Comparison of ENCODE assay signal across 1 cellular context in the genomic region with DNA sequence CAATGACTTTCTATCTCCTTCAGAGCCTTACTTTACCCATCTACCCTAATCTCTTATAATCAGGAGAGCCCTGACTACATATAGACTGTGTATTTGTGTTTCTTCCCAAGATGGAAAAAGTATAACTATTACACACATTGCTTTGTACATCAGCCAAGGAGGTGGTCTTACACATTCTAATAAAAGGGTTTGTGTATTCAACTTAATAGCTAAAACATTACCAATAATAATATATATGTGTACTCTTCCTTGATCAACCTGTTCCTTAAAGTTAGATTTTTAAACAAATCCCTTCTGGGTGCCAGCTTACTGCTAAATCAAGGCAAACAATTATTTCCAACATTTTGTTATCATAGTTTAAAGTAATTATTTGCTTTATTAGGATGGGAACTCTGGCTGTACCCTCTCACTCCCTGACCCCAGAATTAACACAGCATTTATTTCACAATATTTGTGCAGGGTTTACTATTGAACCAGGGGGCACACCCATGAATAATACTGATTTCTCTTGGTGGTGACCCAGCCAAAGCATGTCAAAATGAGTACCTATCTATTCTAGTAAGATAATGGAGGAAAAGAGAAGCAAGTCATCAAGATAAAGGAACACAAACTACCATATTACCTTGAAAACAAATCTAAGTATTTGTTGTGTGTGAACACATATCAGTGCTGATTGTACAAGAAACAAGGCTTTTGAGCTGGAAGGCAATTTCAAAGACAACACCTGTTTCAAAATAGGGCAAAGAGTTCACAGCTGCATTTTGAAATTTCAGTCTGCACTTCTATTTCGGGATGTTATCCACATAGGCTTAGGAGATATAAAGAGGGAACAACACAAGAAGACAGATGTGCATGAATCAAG.
A peak's percentile ranks its signal among the peaks of the same experiment; 100 is the strongest.
TF ChIP-seq lines count a peak whose summit lies in the region.

No MANE protein-coding gene starts in this region.

TF ChIP-seq in K562, 482 proteins besides CTCF, POLR2A, EP300 and RAD21:
- TF ChIP-seq SMARCA4 (IDR thresholded peaks at IDR 0.05) (no peak), GTF2E2 (tag; IDR thresholded peaks at IDR 0.05) (no peak), ZNF79 (CRISPR knock-in tag; IDR thresholded peaks at IDR 0.05; ENCODE audit: low read depth) (0 out of 2 replicates have a peak, but pooled peaks have one; percentile 31), IFI16 (CRISPR knock-in tag; IDR thresholded peaks at IDR 0.05) (no peak; the same call in 1 of the 2 replicates), WHSC1 (IDR thresholded peaks at IDR 0.05; ENCODE audit: low read length) (no peak), GTF2F1 (IDR thresholded peaks at IDR 0.05; ENCODE audit: low read depth, low read length) (no peak), ETS2 (tag; IDR thresholded peaks at IDR 0.05; ENCODE audit: borderline replicate concordance, poor library complexity, severe bottlenecking) (no peak), ZNF324 (CRISPR knock-in tag; IDR thresholded peaks at IDR 0.05) (no peak), SMC3 (conservative IDR thresholded peaks at IDR 0.05; ENCODE audit: insufficient read depth, low read depth, low read length) (no peak), ZFP30 (CRISPR knock-in tag; IDR thresholded peaks at IDR 0.05; ENCODE audit: borderline replicate concordance) (no peak), PTTG1 (tag; IDR thresholded peaks at IDR 0.05; ENCODE audit: low read depth) (no peak), MTF1 (CRISPR knock-in tag; IDR thresholded peaks at IDR 0.05; ENCODE audit: borderline replicate concordance) (no peak), ZNF436 (CRISPR knock-in tag; IDR thresholded peaks at IDR 0.05) (no peak), CHCHD3 (CRISPR knock-in tag; IDR thresholded peaks at IDR 0.05) (no peak), EZH2 (IDR thresholded peaks at IDR 0.05; ENCODE audit: borderline replicate concordance, low read depth, low read length) (no peak), BDP1 (IDR thresholded peaks at IDR 0.05; ENCODE audit: insufficient read depth, insufficient read length) (peak; percentile 17), RBFOX2 (IDR thresholded peaks at IDR 0.05; ENCODE audit: low read depth, low read length) (no peak), ESRRA (IDR thresholded peaks at IDR 0.05; ENCODE audit: borderline replicate concordance, low read depth) (no peak)
- TF ChIP-seq, protein P1, sequence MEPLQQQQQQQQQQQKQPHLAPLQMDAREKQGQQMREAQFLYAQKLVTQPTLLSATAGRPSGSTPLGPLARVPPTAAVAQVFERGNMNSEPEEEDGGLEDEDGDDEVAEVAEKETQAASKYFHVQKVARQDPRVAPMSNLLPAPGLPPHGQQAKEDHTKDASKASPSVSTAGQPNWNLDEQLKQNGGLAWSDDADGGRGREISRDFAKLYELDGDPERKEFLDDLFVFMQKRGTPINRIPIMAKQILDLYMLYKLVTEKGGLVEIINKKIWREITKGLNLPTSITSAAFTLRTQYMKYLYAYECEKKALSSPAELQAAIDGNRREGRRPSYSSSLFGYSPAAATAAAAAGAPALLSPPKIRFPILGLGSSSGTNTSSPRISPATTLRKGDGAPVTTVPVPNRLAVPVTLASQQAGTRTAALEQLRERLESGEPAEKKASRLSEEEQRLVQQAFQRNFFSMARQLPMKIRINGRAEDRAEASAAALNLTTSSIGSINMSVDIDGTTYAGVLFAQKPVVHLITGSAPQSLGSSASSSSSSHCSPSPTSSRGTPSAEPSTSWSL (CRISPR knock-in tag; IDR thresholded peaks at IDR 0.05; ENCODE audit: borderline replicate concordance), result no peak
- TF ChIP-seq, protein P2, sequence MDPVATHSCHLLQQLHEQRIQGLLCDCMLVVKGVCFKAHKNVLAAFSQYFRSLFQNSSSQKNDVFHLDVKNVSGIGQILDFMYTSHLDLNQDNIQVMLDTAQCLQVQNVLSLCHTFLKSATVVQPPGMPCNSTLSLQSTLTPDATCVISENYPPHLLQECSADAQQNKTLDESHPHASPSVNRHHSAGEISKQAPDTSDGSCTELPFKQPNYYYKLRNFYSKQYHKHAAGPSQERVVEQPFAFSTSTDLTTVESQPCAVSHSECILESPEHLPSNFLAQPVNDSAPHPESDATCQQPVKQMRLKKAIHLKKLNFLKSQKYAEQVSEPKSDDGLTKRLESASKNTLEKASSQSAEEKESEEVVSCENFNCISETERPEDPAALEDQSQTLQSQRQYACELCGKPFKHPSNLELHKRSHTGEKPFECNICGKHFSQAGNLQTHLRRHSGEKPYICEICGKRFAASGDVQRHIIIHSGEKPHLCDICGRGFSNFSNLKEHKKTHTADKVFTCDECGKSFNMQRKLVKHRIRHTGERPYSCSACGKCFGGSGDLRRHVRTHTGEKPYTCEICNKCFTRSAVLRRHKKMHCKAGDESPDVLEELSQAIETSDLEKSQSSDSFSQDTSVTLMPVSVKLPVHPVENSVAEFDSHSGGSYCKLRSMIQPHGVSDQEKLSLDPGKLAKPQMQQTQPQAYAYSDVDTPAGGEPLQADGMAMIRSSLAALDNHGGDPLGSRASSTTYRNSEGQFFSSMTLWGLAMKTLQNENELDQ (CRISPR knock-in tag; IDR thresholded peaks at IDR 0.05; ENCODE audit: borderline replicate concordance), result 0 out of 2 replicates have a peak, but pooled peaks have one; percentile 41
- TF ChIP-seq, protein P3, sequence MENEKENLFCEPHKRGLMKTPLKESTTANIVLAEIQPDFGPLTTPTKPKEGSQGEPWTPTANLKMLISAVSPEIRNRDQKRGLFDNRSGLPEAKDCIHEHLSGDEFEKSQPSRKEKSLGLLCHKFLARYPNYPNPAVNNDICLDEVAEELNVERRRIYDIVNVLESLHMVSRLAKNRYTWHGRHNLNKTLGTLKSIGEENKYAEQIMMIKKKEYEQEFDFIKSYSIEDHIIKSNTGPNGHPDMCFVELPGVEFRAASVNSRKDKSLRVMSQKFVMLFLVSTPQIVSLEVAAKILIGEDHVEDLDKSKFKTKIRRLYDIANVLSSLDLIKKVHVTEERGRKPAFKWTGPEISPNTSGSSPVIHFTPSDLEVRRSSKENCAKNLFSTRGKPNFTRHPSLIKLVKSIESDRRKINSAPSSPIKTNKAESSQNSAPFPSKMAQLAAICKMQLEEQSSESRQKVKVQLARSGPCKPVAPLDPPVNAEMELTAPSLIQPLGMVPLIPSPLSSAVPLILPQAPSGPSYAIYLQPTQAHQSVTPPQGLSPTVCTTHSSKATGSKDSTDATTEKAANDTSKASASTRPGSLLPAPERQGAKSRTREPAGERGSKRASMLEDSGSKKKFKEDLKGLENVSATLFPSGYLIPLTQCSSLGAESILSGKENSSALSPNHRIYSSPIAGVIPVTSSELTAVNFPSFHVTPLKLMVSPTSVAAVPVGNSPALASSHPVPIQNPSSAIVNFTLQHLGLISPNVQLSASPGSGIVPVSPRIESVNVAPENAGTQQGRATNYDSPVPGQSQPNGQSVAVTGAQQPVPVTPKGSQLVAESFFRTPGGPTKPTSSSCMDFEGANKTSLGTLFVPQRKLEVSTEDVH (IDR thresholded peaks at IDR 0.05; ENCODE audit: low read depth, partially characterized antibody), result no peak
- TF ChIP-seq, protein P4, sequence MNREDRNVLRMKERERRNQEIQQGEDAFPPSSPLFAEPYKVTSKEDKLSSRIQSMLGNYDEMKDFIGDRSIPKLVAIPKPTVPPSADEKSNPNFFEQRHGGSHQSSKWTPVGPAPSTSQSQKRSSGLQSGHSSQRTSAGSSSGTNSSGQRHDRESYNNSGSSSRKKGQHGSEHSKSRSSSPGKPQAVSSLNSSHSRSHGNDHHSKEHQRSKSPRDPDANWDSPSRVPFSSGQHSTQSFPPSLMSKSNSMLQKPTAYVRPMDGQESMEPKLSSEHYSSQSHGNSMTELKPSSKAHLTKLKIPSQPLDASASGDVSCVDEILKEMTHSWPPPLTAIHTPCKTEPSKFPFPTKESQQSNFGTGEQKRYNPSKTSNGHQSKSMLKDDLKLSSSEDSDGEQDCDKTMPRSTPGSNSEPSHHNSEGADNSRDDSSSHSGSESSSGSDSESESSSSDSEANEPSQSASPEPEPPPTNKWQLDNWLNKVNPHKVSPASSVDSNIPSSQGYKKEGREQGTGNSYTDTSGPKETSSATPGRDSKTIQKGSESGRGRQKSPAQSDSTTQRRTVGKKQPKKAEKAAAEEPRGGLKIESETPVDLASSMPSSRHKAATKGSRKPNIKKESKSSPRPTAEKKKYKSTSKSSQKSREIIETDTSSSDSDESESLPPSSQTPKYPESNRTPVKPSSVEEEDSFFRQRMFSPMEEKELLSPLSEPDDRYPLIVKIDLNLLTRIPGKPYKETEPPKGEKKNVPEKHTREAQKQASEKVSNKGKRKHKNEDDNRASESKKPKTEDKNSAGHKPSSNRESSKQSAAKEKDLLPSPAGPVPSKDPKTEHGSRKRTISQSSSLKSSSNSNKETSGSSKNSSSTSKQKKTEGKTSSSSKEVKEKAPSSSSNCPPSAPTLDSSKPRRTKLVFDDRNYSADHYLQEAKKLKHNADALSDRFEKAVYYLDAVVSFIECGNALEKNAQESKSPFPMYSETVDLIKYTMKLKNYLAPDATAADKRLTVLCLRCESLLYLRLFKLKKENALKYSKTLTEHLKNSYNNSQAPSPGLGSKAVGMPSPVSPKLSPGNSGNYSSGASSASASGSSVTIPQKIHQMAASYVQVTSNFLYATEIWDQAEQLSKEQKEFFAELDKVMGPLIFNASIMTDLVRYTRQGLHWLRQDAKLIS (CRISPR knock-in tag; IDR thresholded peaks at IDR 0.05), result no peak
- TF ChIP-seq, protein P5, sequence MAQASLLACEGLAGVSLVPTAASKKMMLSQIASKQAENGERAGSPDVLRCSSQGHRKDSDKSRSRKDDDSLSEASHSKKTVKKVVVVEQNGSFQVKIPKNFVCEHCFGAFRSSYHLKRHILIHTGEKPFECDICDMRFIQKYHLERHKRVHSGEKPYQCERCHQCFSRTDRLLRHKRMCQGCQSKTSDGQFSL (CRISPR knock-in tag; IDR thresholded peaks at IDR 0.05), result no peak
- TF ChIP-seq, protein P5 (tag; IDR thresholded peaks at IDR 0.05), result no peak
- TF ChIP-seq, protein P6, sequence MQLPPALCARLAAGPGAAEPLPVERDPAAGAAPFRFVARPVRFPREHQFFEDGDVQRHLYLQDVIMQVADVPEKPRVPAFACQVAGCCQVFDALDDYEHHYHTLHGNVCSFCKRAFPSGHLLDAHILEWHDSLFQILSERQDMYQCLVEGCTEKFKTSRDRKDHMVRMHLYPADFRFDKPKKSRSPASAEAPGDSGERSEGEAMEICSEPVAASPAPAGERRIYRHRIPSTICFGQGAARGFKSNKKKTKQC (CRISPR knock-in tag; IDR thresholded peaks at IDR 0.05), result no peak
- TF ChIP-seq, protein P7, sequence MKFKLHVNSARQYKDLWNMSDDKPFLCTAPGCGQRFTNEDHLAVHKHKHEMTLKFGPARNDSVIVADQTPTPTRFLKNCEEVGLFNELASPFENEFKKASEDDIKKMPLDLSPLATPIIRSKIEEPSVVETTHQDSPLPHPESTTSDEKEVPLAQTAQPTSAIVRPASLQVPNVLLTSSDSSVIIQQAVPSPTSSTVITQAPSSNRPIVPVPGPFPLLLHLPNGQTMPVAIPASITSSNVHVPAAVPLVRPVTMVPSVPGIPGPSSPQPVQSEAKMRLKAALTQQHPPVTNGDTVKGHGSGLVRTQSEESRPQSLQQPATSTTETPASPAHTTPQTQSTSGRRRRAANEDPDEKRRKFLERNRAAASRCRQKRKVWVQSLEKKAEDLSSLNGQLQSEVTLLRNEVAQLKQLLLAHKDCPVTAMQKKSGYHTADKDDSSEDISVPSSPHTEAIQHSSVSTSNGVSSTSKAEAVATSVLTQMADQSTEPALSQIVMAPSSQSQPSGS (CRISPR knock-in tag; IDR thresholded peaks at IDR 0.05), result no peak
